28 cellular contexts compared by ENCODE assay signal in genomic region chr11:114289779-114290178, GRCh38. TPM values are rescaled to one million over a fixed set of nuclear protein-coding genes. Genes with fewer than 3 reads are reported as not detected.
"Had no signal": no experiment of that assay in that cellular context is flagged by ENCODE, and none has a peak within 500 bp of the region (broad histone marks: within the 10 kb centered on the region; RNA-seq: fewer than 3 reads in every experiment).

No MANE protein-coding gene starts in this region.

- H3K27me3 ChIP-seq: colonic mucosa, dorsolateral prefrontal cortex, hepatocyte, neural progenitor cell, tibial nerve had no signal

- H3K4me1 Mint-ChIP-seq: immature natural killer cell, neural progenitor cell had no signal

- H3K4me1 ChIP-seq: colonic mucosa had no signal

- ATAC-seq: activated CD4-positive, CD25-positive, alpha-beta regulatory T cell treated with anti-CD3 and anti-CD28 coated beads, Interleukin-2, amount 50 U/mL, for 24 hours; activated CD8-positive, alpha-beta memory T cell treated with anti-CD3 and anti-CD28 coated beads, Interleukin-2, amount 10 ng/mL, durations not matched to agents 7 days and 5 days; activated CD8-positive, alpha-beta T cell treated with anti-CD3 and anti-CD28 coated beads for 36 hours; effector memory CD8-positive, alpha-beta T cell; esophagus mucosa; left lobe of liver; lower lobe of right lung; naive thymus-derived CD4-positive, alpha-beta T cell; stimulated activated naive CD8-positive, alpha-beta T cell treated with anti-CD3 and anti-CD28 coated beads, Interleukin-15, Interleukin-2, amounts not matched to agents 100 U/mL and 50 U/mL, for 24 hours; T-helper 17 cell had no signal

- H3K27ac Mint-ChIP-seq: activated CD4-positive, alpha-beta T cell treated with anti-CD3 and anti-CD28 coated beads, Interleukin-2, amount 10 ng/mL, durations not matched to agents 7 days and 5 days; activated CD8-positive, alpha-beta memory T cell treated with anti-CD3 and anti-CD28 coated beads, Interleukin-2, amount 10 ng/mL, durations not matched to agents 7 days and 5 days; activated CD8-positive, alpha-beta T cell treated with anti-CD3 and anti-CD28 coated beads for 36 hours; effector memory CD8-positive, alpha-beta T cell; immature natural killer cell; neural progenitor cell; T-helper 17 cell had no signal

- H3K4me3 Mint-ChIP-seq: activated CD4-positive, alpha-beta T cell treated with anti-CD3 and anti-CD28 coated beads, Interleukin-2, amount 10 ng/mL, durations not matched to agents 7 days and 5 days; activated CD8-positive, alpha-beta memory T cell treated with anti-CD3 and anti-CD28 coated beads, Interleukin-2, amount 10 ng/mL, durations not matched to agents 7 days and 5 days; activated CD8-positive, alpha-beta T cell treated with anti-CD3 and anti-CD28 coated beads for 36 hours; effector memory CD8-positive, alpha-beta T cell; immature natural killer cell; naive thymus-derived CD4-positive, alpha-beta T cell; neural progenitor cell; T-helper 17 cell had no signal

- DNase-seq: activated CD4-positive, alpha-beta T cell treated with anti-CD3 and anti-CD28 coated beads, Interleukin-2, amount 10 ng/mL, durations not matched to agents 7 days and 5 days; activated CD8-positive, alpha-beta memory T cell treated with anti-CD3 and anti-CD28 coated beads, Interleukin-2, amount 10 ng/mL, durations not matched to agents 7 days and 5 days; activated CD8-positive, alpha-beta T cell treated with anti-CD3 and anti-CD28 coated beads for 36 hours; activated effector memory CD4-positive, alpha-beta T cell treated with anti-CD3 and anti-CD28 coated beads, Interleukin-2, amount 50 U/mL, for 16 hours; activated naive CD4-positive, alpha-beta T cell treated with anti-CD3 and anti-CD28 coated beads, Interleukin-2, amount 50 U/mL, for 16 hours; activated T-cell treated with anti-CD3 and anti-CD28 coated beads for 4 hours; colonic mucosa; dorsolateral prefrontal cortex; effector memory CD8-positive, alpha-beta T cell; glutamatergic neuron; immature natural killer cell; lower lobe of right lung; naive thymus-derived CD4-positive, alpha-beta T cell; stimulated activated CD4-positive, alpha-beta T cell treated with anti-CD3 and anti-CD28 coated beads, Interleukin-12 subunit alpha, Interleukin-12 subunit beta, amount 100 ng/mL, for 4 hours; stimulated activated CD4-positive, alpha-beta T cell treated with anti-CD3 and anti-CD28 coated beads, Interleukin-4, amount 100 ng/mL, for 4 hours; stimulated activated naive CD8-positive, alpha-beta T cell treated with anti-CD3 and anti-CD28 coated beads, Interleukin-15, Interleukin-2, amounts not matched to agents 100 U/mL and 50 U/mL, for 24 hours; T-helper 17 cell had no signal

- H3K4me2 ChIP-seq: hepatocyte, neural progenitor cell had no signal

- H3K79me2 ChIP-seq: hepatocyte had no signal

- H3K36me3 Mint-ChIP-seq: activated CD8-positive, alpha-beta memory T cell treated with anti-CD3 and anti-CD28 coated beads, Interleukin-2, amount 10 ng/mL, durations not matched to agents 7 days and 5 days; immature natural killer cell; neural progenitor cell had no signal

- H3K27ac ChIP-seq: colonic mucosa, dorsolateral prefrontal cortex, hepatocyte, lower lobe of right lung, neural progenitor cell, prostate gland, tibial nerve had no signal

- H3K9me3 Mint-ChIP-seq: activated CD4-positive, alpha-beta T cell treated with anti-CD3 and anti-CD28 coated beads, Interleukin-2, amount 10 ng/mL, durations not matched to agents 7 days and 5 days; activated CD8-positive, alpha-beta T cell treated with anti-CD3 and anti-CD28 coated beads for 36 hours; effector memory CD8-positive, alpha-beta T cell had no signal

- FAIRE-seq: bronchial epithelial cell, endothelial cell of umbilical vein, frontal cortex, urothelium cell line had no signal

- H3K4me3 ChIP-seq: colonic mucosa, dorsolateral prefrontal cortex, hepatocyte, lower lobe of right lung, neural progenitor cell, prostate gland, tibial nerve had no signal

- H3K9me3 ChIP-seq: colonic mucosa, lower lobe of right lung, prostate gland, tibial nerve had no signal

- H2AFZ ChIP-seq: hepatocyte, neural progenitor cell had no signal

- H3K9ac ChIP-seq: neural progenitor cell had no signal

- H3K36me3 ChIP-seq: colonic mucosa, lower lobe of right lung, neural progenitor cell, prostate gland, tibial nerve had no signal

RNA-seq across cellular contexts. Expression of gene NNMT, which starts 6.4 kb away (rescaled TPM):
- total RNA-seq: activated CD4-positive, alpha-beta T cell treated with anti-CD3 and anti-CD28 coated beads, Interleukin-2, amount 10 ng/mL, durations not matched to agents 7 days and 5 days; activated CD8-positive, alpha-beta memory T cell treated with anti-CD3 and anti-CD28 coated beads, Interleukin-2, amount 10 ng/mL, durations not matched to agents 7 days and 5 days; activated CD8-positive, alpha-beta T cell treated with anti-CD3 and anti-CD28 coated beads for 36 hours; naive thymus-derived CD4-positive, alpha-beta T cell; T-helper 17 cell had no signal
- polyA plus RNA-seq: naive thymus-derived CD4-positive, alpha-beta T cell had no signal
